17 cellular contexts compared by ENCODE assay signal in the genomic region with DNA sequence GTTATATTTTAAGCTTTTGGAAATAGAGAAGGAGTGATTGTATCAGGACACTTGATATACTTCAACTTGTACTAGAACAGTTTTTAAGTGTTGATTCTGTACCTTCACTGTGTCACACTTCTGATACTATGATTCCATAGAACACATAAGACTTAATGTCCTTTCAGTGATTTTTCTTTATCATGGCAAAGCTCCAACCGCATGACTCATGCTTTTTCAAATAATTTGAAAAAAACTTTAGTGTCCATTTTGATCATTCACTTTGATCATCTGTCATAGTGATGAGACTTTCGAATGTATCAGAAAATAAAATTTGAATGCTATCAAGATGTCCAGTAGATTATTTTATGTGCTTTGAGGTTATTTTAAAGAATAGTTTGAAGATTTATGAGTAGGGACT. TPM values are rescaled to one million over a fixed set of nuclear protein-coding genes. Genes with fewer than 3 reads are reported as not detected.
A peak's percentile ranks its signal among the peaks of the same experiment; 100 is the strongest.
DNase-seq lines count a peak whose midpoint lies in the region; ATAC-seq, FAIRE-seq and TF ChIP-seq lines count a peak whose summit lies in the region.
"Had no signal": no experiment of that assay in that cellular context is flagged by ENCODE, and none has a peak within 500 bp of the region (broad histone marks: within the 10 kb centered on the region; RNA-seq: fewer than 3 reads in every experiment).

No MANE protein-coding gene starts in this region.

- H3K4me1 ChIP-seq in PC-9 (replicated peaks; ENCODE audit: insufficient read depth) = no peaks in the 10 kb centered on the region
- H3K4me1 ChIP-seq: thyroid gland had no signal

- CTCF ChIA-PET in PC-9 (lab: Charles Lee) = no interaction called here

- BruUV-seq in PC-9 (replicated peaks; lab: Mats Ljungman, UMichigan) = no TSS peak

- no peaks in the 10 kb centered on the region for H3K79me2 ChIP-seq in PC-9 (ENCODE audit: low read depth)

- no peaks in the 10 kb centered on the region for H3F3A ChIP-seq in PC-9 (ENCODE audit: insufficient read depth, low read depth)

- H3K36me3 ChIP-seq in PC-9 (ENCODE audit: low read depth) = no peaks in the 10 kb centered on the region

- no peak for ATAC-seq in GM21825 (IDR thresholded peaks at IDR 0.05; ENCODE audit: unreplicated experiment)
- ATAC-seq: activated CD8-positive, alpha-beta memory T cell treated with anti-CD3 and anti-CD28 coated beads, Interleukin-2, amount 10 ng/mL, durations not matched to agents 7 days and 5 days had no signal

- POLR2A ChIA-PET in PC-9 (lab: Charles Lee; ENCODE audit: unreplicated experiment) = no interaction called here

- no peak overlapping the region for H3K4me2 ChIP-seq in PC-9

- H3K9me3 ChIP-seq in PC-9 (ENCODE audit: insufficient read depth, low read depth) = no peaks in the 10 kb centered on the region
- H3K9me3 ChIP-seq: thyroid gland had no signal

- intact Hi-C loops in PC-9 (cut with micrococcal nuclease; ENCODE audit: unreplicated experiment) = no loop called here

- H2AFZ ChIP-seq in PC-9 = no peak overlapping the region

- TF ChIP-seq CTCF in cardiac fibroblast (IDR thresholded peaks at IDR 0.05; ENCODE audit: low read depth, low read length) = no peak
- TF ChIP-seq CTCF in PC-9 (conservative IDR thresholded peaks at IDR 0.05) = no peak

- FAIRE-seq in islet of Langerhans (lab: Jason Lieb, UNC) = peak; percentile 58

- no peaks in the 10 kb centered on the region for H3K9me2 ChIP-seq in PC-9 (ENCODE audit: insufficient read depth)

- H3K27ac ChIP-seq in PC-9 = no peak overlapping the region
- H3K27ac ChIP-seq: thyroid gland had no signal

- H3K4me3 ChIP-seq in cardiac fibroblast (replicated peaks in 1 of 2; ENCODE audit: low read depth in 2 of 2, low read length in 2 of 2) (no peak overlapping the region), PC-9 (no peak overlapping the region)
- H3K4me3 ChIP-seq: thyroid gland had no signal

- peak; percentile 41 for DNase-seq in EH (ENCODE audit: low read depth)
- DNase-seq in LHCN-M2 (ENCODE audit: low read depth) = peak; percentile 39
- DNase-seq in cardiac fibroblast (ENCODE audit: low read depth in 2 of 2) = peak; percentile 25 to 73
- DNase-seq in anterior cingulate cortex (lab: John Stamatoyannopoulos, UW) = no peak
- DNase-seq in NCI-H1930 (lab: John Stamatoyannopoulos, UW) = no peak
- DNase-seq in PC-9 = no peak
- DNase-seq: activated CD4-positive, CD25-positive, alpha-beta regulatory T cell treated with anti-CD3 and anti-CD28 coated beads, Interleukin-2, amount 50 U/mL, for 72 hours; activated CD8-positive, alpha-beta memory T cell treated with anti-CD3 and anti-CD28 coated beads, Interleukin-2, amount 10 ng/mL, durations not matched to agents 7 days and 5 days; activated effector memory CD4-positive, alpha-beta T cell treated with anti-CD3 and anti-CD28 coated beads, Interleukin-2, amount 50 U/mL, for 16 hours; aorta; KG1; NCI-H1436; NCI-H226; SHP77 treated with DMSO at 0.1 percent for 48 hours; thyroid gland had no signal

- no peaks in the 10 kb centered on the region for H4K20me1 ChIP-seq in PC-9 (ENCODE audit: insufficient read depth)

- no peaks in the 10 kb centered on the region for H3K27me3 ChIP-seq in PC-9 (ENCODE audit: insufficient read depth, low read depth)
- H3K27me3 ChIP-seq: thyroid gland had no signal

RNA-seq across cellular contexts. Expression of a gene that starts 32.0 kb away (rescaled TPM):
- total RNA-seq in LHCN-M2 (2014; rRNA removed) = 14.6 and 17.2 TPM in 2 replicates
- 3.7 TPM for polyA plus RNA-seq in LHCN-M2 (2012)
- 5.7 and 10.0 TPM in 2 replicates for total RNA-seq in PC-9 (2021)

Comparison
In these comparisons a context has a peak if more than half of its experiments do, and no peak if none do; other contexts are left out.
1. DNase-seq: peak in EH (single experiment), LHCN-M2 (single experiment) and cardiac fibroblast (2 of 2); none in anterior cingulate cortex (0 of 58), NCI-H1930 (0 of 2) and PC-9 (0 of 2).